20 cellular contexts compared by ENCODE assay signal in genomic region chr13:27918918-27919255, GRCh38. TPM values are rescaled to one million over a fixed set of nuclear protein-coding genes. Genes with fewer than 3 reads are reported as not detected.
DNase-seq lines count a peak whose midpoint lies in the region; ATAC-seq and TF ChIP-seq lines count a peak whose summit lies in the region.
"Had no signal": no experiment of that assay in that cellular context is flagged by ENCODE, and none has a peak within 500 bp of the region (broad histone marks: within the 10 kb centered on the region; RNA-seq: fewer than 3 reads in every experiment).

No MANE protein-coding gene starts in this region.

- H3K4me1 ChIP-seq in body of pancreas (peaks cover 36% of the 10 kb centered on the region), mesendoderm (ENCODE audit: control insufficient read depth, low read depth, low read length) (peaks cover 2% of the 10 kb centered on the region)

- no peaks in the 10 kb centered on the region for H3K27me3 ChIP-seq in body of pancreas
- H3K27me3 ChIP-seq in mesendoderm (ENCODE audit: insufficient read depth, low read length, poor library complexity) = peaks cover 78% of the 10 kb centered on the region

- H3K79me2 ChIP-seq in mesendoderm (ENCODE audit: control insufficient read depth, insufficient read depth, low read length) = no peaks in the 10 kb centered on the region

- H2BK120ac ChIP-seq in mesendoderm (ENCODE audit: low read depth, low read length) = no peak overlapping the region

- no peak for TF ChIP-seq CTCF in natural killer cell (IDR thresholded peaks at IDR 0.05)
- no peak for TF ChIP-seq CTCF in body of pancreas (IDR thresholded peaks at IDR 0.05)
- no peak for TF ChIP-seq CTCF in type B pancreatic cell (conservative IDR thresholded peaks at IDR 0.05)

- 49 to 54% methylated on average over 14 of the region's 14 CpGs for WGBS in body of pancreas, 2 donors
- no CpG with 5 or more reads among the region's 14 CpGs for WGBS in mesendoderm (ENCODE audit: extremely low coverage, insufficient coverage, low lambda C conversion rate)

- no peaks in the 10 kb centered on the region for H3K79me1 ChIP-seq in mesendoderm (ENCODE audit: low read length)

- H3K4ac ChIP-seq in mesendoderm (ENCODE audit: low read depth, low read length) = no peak overlapping the region

- H2BK15ac ChIP-seq in mesendoderm (replicated peaks; ENCODE audit: low read depth) = no peak overlapping the region

- H3K4me3 Mint-ChIP-seq in natural killer cell = peak overlapping the region; percentile 38
- H3K4me3 Mint-ChIP-seq in natural killer cell treated with Interleukin-12 subunit alpha and Interleukin-12 subunit beta and Interleukin-15 and Interleukin-18, amount 100 ng/mL, for 72 hours = no peak overlapping the region
- H3K4me3 Mint-ChIP-seq in naive B cell = peak overlapping the region in 7 of 8 donors; percentile 24 to 89 (median 67)
- H3K4me3 Mint-ChIP-seq in type B pancreatic cell = peak overlapping the region; percentile 78

- H3K36me3 ChIP-seq in body of pancreas (replicated peaks in 1 of 2; ENCODE audit: insufficient read depth in 1 of 2, low read depth in 2 of 2) (no peaks in the 10 kb centered on the region), mesendoderm (ENCODE audit: control insufficient read depth, insufficient read depth, low read length) (no peaks in the 10 kb centered on the region)
- H3K36me3 ChIP-seq: MG63, Peyer's patch had no signal

- DNase-seq in natural killer cell (no peak), body of pancreas (no peak), naive B cell (no peak), type B pancreatic cell (ENCODE audit: extremely low spot score, unreplicated experiment) (no peak), SIG-M5 treated with dmso at 0.1 percent for 504 hours (lab: John Stamatoyannopoulos, UW; ENCODE audit: unreplicated experiment) (no peak), mesendoderm (no peak), inferior parietal cortex (ENCODE audit: extremely low spot score) (no peak)
- no peak for DNase-seq in natural killer cell treated with Interleukin-12 subunit alpha and Interleukin-12 subunit beta and Interleukin-15 and Interleukin-18, amount 100 ng/mL, for 72 hours (ENCODE audit: low spot score)
- DNase-seq: CD4-positive, CD25-positive, alpha-beta regulatory T cell; DND-41; GDM1; MG63; NCI-H1092 treated with DMSO at 0.1 percent for 48 hours; NCI-H1694; NCI-H774; Peyer's patch; SHP77 treated with DMSO at 0.1 percent for 48 hours had no signal

- H3K18ac ChIP-seq in mesendoderm (ENCODE audit: low read length) = no peak overlapping the region

- H3K4me1 Mint-ChIP-seq in natural killer cell (peaks cover 16 to 29% of the 10 kb centered on the region in 2 donors), naive B cell (peaks cover 30 to 52% (median 41%) of the 10 kb centered on the region in 3 donors), type B pancreatic cell (ENCODE audit: unreplicated experiment) (peaks cover 8% of the 10 kb centered on the region)
- peaks cover 10 to 27% of the 10 kb centered on the region in 2 donors for H3K4me1 Mint-ChIP-seq in natural killer cell treated with Interleukin-12 subunit alpha and Interleukin-12 subunit beta and Interleukin-15 and Interleukin-18, amount 100 ng/mL, for 72 hours (ENCODE audit: low read depth in 2 of 2)

- no peak overlapping the region for H3K4me2 ChIP-seq in mesendoderm (ENCODE audit: low read length)

- H3K36me3 Mint-ChIP-seq in natural killer cell (no peaks in the 10 kb centered on the region), naive B cell (peaks cover 0 to 2% of the 10 kb centered on the region in 2 donors), type B pancreatic cell (no peaks in the 10 kb centered on the region)
- peaks cover 6% of the 10 kb centered on the region for H3K36me3 Mint-ChIP-seq in natural killer cell treated with Interleukin-12 subunit alpha and Interleukin-12 subunit beta and Interleukin-15 and Interleukin-18, amount 100 ng/mL, for 72 hours
- H3K36me3 Mint-ChIP-seq: CD4-positive, CD25-positive, alpha-beta regulatory T cell had no signal

- no peak overlapping the region for H4K8ac ChIP-seq in mesendoderm (ENCODE audit: low read depth, low read length)

- H3K4me3 ChIP-seq in body of pancreas = no peak overlapping the region
- H3K4me3 ChIP-seq in mesendoderm (ENCODE audit: low read length) = no peak overlapping the region

- no peak overlapping the region for H2BK5ac ChIP-seq in mesendoderm (ENCODE audit: low read length)

- no peak overlapping the region for H3K27ac Mint-ChIP-seq in natural killer cell
- no peak overlapping the region for H3K27ac Mint-ChIP-seq in natural killer cell treated with Interleukin-12 subunit alpha and Interleukin-12 subunit beta and Interleukin-15 and Interleukin-18, amount 100 ng/mL, for 72 hours
- H3K27ac Mint-ChIP-seq in naive B cell = peak overlapping the region in 2 of 6 donors; percentile 69 to 96
- H3K27ac Mint-ChIP-seq in type B pancreatic cell = peak overlapping the region; percentile 71
- H3K27ac Mint-ChIP-seq: CD4-positive, CD25-positive, alpha-beta regulatory T cell had no signal

- peaks cover 64 to 69% of the 10 kb centered on the region in 2 donors for H3K27me3 Mint-ChIP-seq in natural killer cell (ENCODE audit: low read depth in 2 of 2)
- peaks cover 53 to 63% of the 10 kb centered on the region in 2 donors for H3K27me3 Mint-ChIP-seq in natural killer cell treated with Interleukin-12 subunit alpha and Interleukin-12 subunit beta and Interleukin-15 and Interleukin-18, amount 100 ng/mL, for 72 hours
- peaks cover 66 to 96% (median 75%) of the 10 kb centered on the region in 3 donors for H3K27me3 Mint-ChIP-seq in naive B cell
- peaks cover 91% of the 10 kb centered on the region for H3K27me3 Mint-ChIP-seq in type B pancreatic cell

- H3K56ac ChIP-seq in mesendoderm (ENCODE audit: low read length) = no peak overlapping the region

- ATAC-seq in natural killer cell = no peak
- ATAC-seq in natural killer cell treated with Interleukin-12 subunit alpha and Interleukin-12 subunit beta and Interleukin-15 and Interleukin-18, amount 100 ng/mL, for 72 hours = no peak
- no peak for ATAC-seq in body of pancreas
- ATAC-seq in naive B cell (ENCODE audit: low read depth in 2 of 2) = no peak

- no peaks in the 10 kb centered on the region for H3K9me3 Mint-ChIP-seq in natural killer cell
- H3K9me3 Mint-ChIP-seq in natural killer cell treated with Interleukin-12 subunit alpha and Interleukin-12 subunit beta and Interleukin-15 and Interleukin-18, amount 100 ng/mL, for 72 hours = no peaks in the 10 kb centered on the region
- peaks cover 0 to 45% (median 28%) of the 10 kb centered on the region in 7 donors for H3K9me3 Mint-ChIP-seq in naive B cell
- no peaks in the 10 kb centered on the region for H3K9me3 Mint-ChIP-seq in type B pancreatic cell

- no peak for TF ChIP-seq POLR2A in body of pancreas (IDR thresholded peaks at IDR 0.05)

- no peak overlapping the region for H4K5ac ChIP-seq in mesendoderm (ENCODE audit: low read length)

- H2AK5ac ChIP-seq in mesendoderm (ENCODE audit: low read length) = no peak overlapping the region

- no peak overlapping the region for H3K9ac ChIP-seq in mesendoderm (ENCODE audit: low read length)

- H3K9me3 ChIP-seq in body of pancreas = no peaks in the 10 kb centered on the region
- H3K9me3 ChIP-seq: MG63, Peyer's patch had no signal

- H3K27ac ChIP-seq in body of pancreas (peak overlapping the region in 3 of 4 donors; percentile 90 to 91 (median 90)), mesendoderm (ENCODE audit: low read depth, low read length) (no peak overlapping the region)
- H3K27ac ChIP-seq: Peyer's patch had no signal

- H3K23ac ChIP-seq in mesendoderm (ENCODE audit: low read length) = no peak overlapping the region

- intact Hi-C loops in natural killer cell (cut with micrococcal nuclease) = no loop called here
- intact Hi-C loops in body of pancreas (cut with DNase I) = no loop called here

RNA-seq across cellular contexts. Expression of gene PDX1, which starts 0.9 kb away (rescaled TPM):
- total RNA-seq in natural killer cell (not detected), body of pancreas (10 to 100 TPM in 1 of 2 donors, 1 to 10 TPM in 1; 6.5 to 25.1 TPM), type B pancreatic cell (ENCODE audit: low replicate concordance) (7.1 and 16.2 TPM in 2 replicates)
- not detected for total RNA-seq in natural killer cell treated with Interleukin-12 subunit alpha and Interleukin-12 subunit beta and Interleukin-15 and Interleukin-18, amount 100 ng/mL, for 72 hours
- not detected for polyA plus RNA-seq in naive B cell (ENCODE audit: low read depth in 6 of 6)
- not detected for polyA plus RNA-seq in mesendoderm (2013, experiment 1 of 2)
- polyA plus RNA-seq in mesendoderm (2013, experiment 2 of 2) = not detected
- total RNA-seq: A673; CD4-positive, CD25-positive, alpha-beta regulatory T cell; NCI-H460; Peyer's patch had no signal
- polyA plus RNA-seq: CD4-positive, CD25-positive, alpha-beta regulatory T cell; HepG2 had no signal

RNA-seq across cellular contexts. Expression of gene CDX2, which starts 50.2 kb away (rescaled TPM):
- total RNA-seq in natural killer cell = not detected
- total RNA-seq in natural killer cell treated with Interleukin-12 subunit alpha and Interleukin-12 subunit beta and Interleukin-15 and Interleukin-18, amount 100 ng/mL, for 72 hours = not detected
- total RNA-seq in body of pancreas = 1 to 10 TPM; 1.3 to 1.6 TPM
- not detected for polyA plus RNA-seq in naive B cell (ENCODE audit: low read depth in 6 of 6)
- total RNA-seq in type B pancreatic cell (ENCODE audit: low replicate concordance) = 11.3 and 31.8 TPM in 2 replicates
- 1.7 TPM for polyA plus RNA-seq in mesendoderm (2013, experiment 1 of 2)
- 1.8 TPM for polyA plus RNA-seq in mesendoderm (2013, experiment 2 of 2)
- total RNA-seq: A673; CD4-positive, CD25-positive, alpha-beta regulatory T cell; NCI-H460 had no signal
- polyA plus RNA-seq: CD4-positive, CD25-positive, alpha-beta regulatory T cell; HepG2 had no signal
